Comparison of ENCODE assay signal across 1 cellular context in genomic region chr13:49304763-49305695, GRCh38.
TF ChIP-seq lines count a peak whose summit lies in the region.

No MANE protein-coding gene starts in this region.

TF ChIP-seq in HepG2, 621 proteins besides CTCF, POLR2A, EP300 and RAD21 (continued from another document):
- no peak for TF ChIP-seq GRHL1 (CRISPR knock-in tag; conservative IDR thresholded peaks at IDR 0.05)
- peak; percentile 73 to 90 for TF ChIP-seq MAFK (conservative IDR thresholded peaks at IDR 0.05 in 1 of 2, IDR thresholded peaks at IDR 0.05 in 1 of 2; ENCODE audit: low read length in 2 of 2)
- 0 out of 2 replicates have a peak, but pooled peaks have one; percentile 34 for TF ChIP-seq ZNF652 (CRISPR knock-in tag; IDR thresholded peaks at IDR 0.05; ENCODE audit: borderline replicate concordance, low read depth)
